Comparison of ENCODE assay signal across 2 cellular contexts in genomic region chr3:64047214-64047613, GRCh38.
A peak's percentile ranks its signal among the peaks of the same experiment; 100 is the strongest.
TF ChIP-seq lines count a peak whose summit lies in the region.

No MANE protein-coding gene starts in this region.

TF ChIP-seq in GM23338, 12 proteins besides CTCF, POLR2A, EP300 and RAD21:
- TF ChIP-seq REST (IDR thresholded peaks at IDR 0.05; ENCODE audit: unreplicated experiment), result no peak
- TF ChIP-seq ZNF462 (CRISPR knock-in tag; IDR thresholded peaks at IDR 0.05), result no peak
- TF ChIP-seq NANOG (IDR thresholded peaks at IDR 0.05; ENCODE audit: borderline replicate concordance), result no peak
- no peak for TF ChIP-seq JUNB (IDR thresholded peaks at IDR 0.05; ENCODE audit: unreplicated experiment)
- no peak for TF ChIP-seq ETS1 (IDR thresholded peaks at IDR 0.05)
- no peak for TF ChIP-seq EZH2 (IDR thresholded peaks at IDR 0.05; ENCODE audit: low read depth, unreplicated experiment)

TF ChIP-seq in H1, 55 proteins besides CTCF, POLR2A, EP300 and RAD21:
- peak; percentile 59; the same call in 1 of the 2 replicates for TF ChIP-seq TEAD4 (IDR thresholded peaks at IDR 0.05; ENCODE audit: low read depth, low read length)
- TF ChIP-seq CEBPB (IDR thresholded peaks at IDR 0.05; ENCODE audit: low read depth, low read length), result no peak
